In the genomic region with DNA sequence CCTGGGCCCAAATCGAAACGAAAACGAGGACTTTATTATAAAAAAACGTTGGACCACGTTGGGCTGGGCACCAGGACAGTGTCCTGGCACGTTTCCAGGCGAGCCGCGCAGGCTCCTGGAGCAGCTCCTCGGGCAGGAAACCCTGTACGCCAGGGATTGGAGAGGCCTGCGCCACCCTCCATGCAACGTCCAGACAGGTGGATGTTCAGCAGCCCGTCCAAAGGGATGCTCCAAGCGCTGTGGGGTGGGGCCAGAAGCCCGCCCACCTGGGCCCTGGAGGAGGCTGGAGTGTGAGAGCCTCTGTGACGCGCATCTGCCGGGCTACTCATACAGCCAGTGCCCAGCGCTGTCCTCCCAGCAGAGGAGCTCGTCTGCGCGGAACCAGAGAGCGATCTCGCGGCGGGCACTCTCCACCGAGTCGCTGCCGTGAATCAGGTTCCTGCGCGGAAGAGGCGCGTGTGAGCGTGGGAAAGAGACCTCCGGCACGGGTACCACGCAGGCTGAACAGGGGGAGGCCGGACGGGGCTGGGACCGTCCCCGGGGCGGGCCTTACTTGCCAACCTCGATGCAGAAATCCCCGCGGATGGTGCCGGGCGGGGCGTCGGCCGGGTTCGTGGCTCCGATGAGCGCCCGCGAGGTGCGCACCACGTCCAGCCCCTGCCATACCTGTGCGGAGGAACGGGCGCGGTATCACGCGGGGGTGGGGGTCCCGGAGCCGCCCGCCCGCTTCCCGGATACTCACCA, we compare ENCODE assay signal across 8 cellular contexts. TPM values are rescaled to one million over a fixed set of nuclear protein-coding genes. Genes with fewer than 3 reads are reported as not detected.
DNase-seq lines count a peak whose midpoint lies in the region; ATAC-seq, FAIRE-seq and TF ChIP-seq lines count a peak whose summit lies in the region.

No MANE protein-coding gene starts in this region.

- H3K4me1 ChIP-seq in Peyer's patch: peaks cover 0 to 34% (median 19%) of the 10 kb centered on the region in 4 donors
- H3K4me1 ChIP-seq in adipocyte (ENCODE audit: control insufficient read depth, insufficient read depth, low read length): peaks cover 27% of the 10 kb centered on the region

- no peaks in the 10 kb centered on the region for H3K9me3 ChIP-seq in Peyer's patch
- no peaks in the 10 kb centered on the region for H3K9me3 ChIP-seq in adipocyte (ENCODE audit: control insufficient read depth, low read length)

- peak in 1 of 2 donors; percentile 27 for TF ChIP-seq POLR2A in Peyer's patch (IDR thresholded peaks at IDR 0.05)

- DNase-seq in GM19239 (ENCODE audit: insufficient read length, low spot score) (peak; percentile 66), Peyer's patch (peak; percentile 35 to 81 (median 73)), adipocyte (ENCODE audit: low read depth) (no peak), left cardiac atrium (peak; percentile 84), posterior cingulate gyrus (peak; percentile 47 to 96 (median 69)), D721Med (ENCODE audit: insufficient read length, low spot score) (no peak)

- peak; percentile 10 to 21 for ATAC-seq in left cardiac atrium
- ATAC-seq in HG03095 (IDR thresholded peaks at IDR 0.05; ENCODE audit: unreplicated experiment): no peak
- ATAC-seq in HG02981 (IDR thresholded peaks at IDR 0.05; ENCODE audit: unreplicated experiment): no peak

- TF ChIP-seq CTCF in Peyer's patch (IDR thresholded peaks at IDR 0.05): no peak
- no peak for TF ChIP-seq CTCF in D721Med (IDR thresholded peaks at IDR 0.05; ENCODE audit: insufficient read depth, missing control alignments)

- peak overlapping the region; percentile 83 for H3K9ac ChIP-seq in adipocyte (ENCODE audit: low read length)

- H3K4me3 ChIP-seq in Peyer's patch (peak overlapping the region; percentile 79 to 99 (median 86)), adipocyte (ENCODE audit: low read length) (peak overlapping the region; percentile 92)

- H3K36me3 ChIP-seq in Peyer's patch: peaks cover 0 to 48% (median 0%) of the 10 kb centered on the region in 3 donors
- peaks cover 34% of the 10 kb centered on the region for H3K36me3 ChIP-seq in adipocyte (ENCODE audit: control insufficient read depth, insufficient read depth, low read length, severe bottlenecking)

- no peak for FAIRE-seq in GM19239 (lab: Jason Lieb, UNC)
- FAIRE-seq in D721Med (lab: Jason Lieb, UNC): no peak

- intact Hi-C loops in left cardiac atrium (cut with DNase I): no loop called here
- intact Hi-C loops in posterior cingulate gyrus (cut with DNase I): loop anchor here (5.0 kb wide), 3 partner anchors 57 to 192 kb away; partner anchors contain the start of genes FAHD1, HAGH, MAPK8IP3 and RPS2

- H3K27me3 ChIP-seq in Peyer's patch: no peaks in the 10 kb centered on the region
- H3K27me3 ChIP-seq in adipocyte (replicated peaks; ENCODE audit: control insufficient read depth, insufficient read depth, low read length): no peaks in the 10 kb centered on the region

- H3K27ac ChIP-seq in Peyer's patch: peak overlapping the region; percentile 86 to 99 (median 91)

RNA-seq across cellular contexts. Expression of gene NME3, which starts 0.8 kb away (rescaled TPM):
- 100 to 1,000 TPM in 3 of 4 donors, 10 to 100 TPM in 1; 69.3 to 150 (median 126) TPM for total RNA-seq in Peyer's patch
- 10 to 100 TPM; 35.7 to 43.4 TPM for total RNA-seq in left cardiac atrium

RNA-seq across cellular contexts. Expression of gene EME2, which starts 2.1 kb away (rescaled TPM):
- total RNA-seq in Peyer's patch (10 to 100 TPM; 54.6 to 99.9 (median 67.0) TPM), left cardiac atrium (10 to 100 TPM in 1 of 2 donors, 1 to 10 TPM in 1; 6.9 to 11.9 TPM)

RNA-seq across cellular contexts. Expression of gene MRPS34, which starts 2.4 kb away (rescaled TPM):
- total RNA-seq in Peyer's patch (100 to 1,000 TPM in 1 of 4 donors, 10 to 100 TPM in 3; 67.6 to 114 (median 82.3) TPM), left cardiac atrium (10 to 100 TPM; 57.0 to 69.2 TPM)

RNA-seq across cellular contexts. Expression of gene SPSB3, which starts 11.9 kb away (rescaled TPM):
- total RNA-seq in Peyer's patch (100 to 1,000 TPM in 2 of 4 donors, 10 to 100 TPM in 2; 76.4 to 148 (median 102) TPM), left cardiac atrium (10 to 100 TPM; 25.9 to 27.7 TPM)

RNA-seq across cellular contexts. Expression of gene NUBP2, which starts 12.3 kb away (rescaled TPM):
- total RNA-seq in Peyer's patch (10 to 100 TPM; 47.1 to 99.9 (median 59.3) TPM), left cardiac atrium (10 to 100 TPM; 32.5 to 33.6 TPM)

Comparison
In these comparisons a context has a peak if more than half of its experiments do, and no peak if none do; other contexts are left out.
1. DNase-seq: peak in GM19239 (single experiment), Peyer's patch (3 of 3), left cardiac atrium (single experiment) and posterior cingulate gyrus (10 of 10); none in adipocyte (single experiment) and D721Med (single experiment).
2. ATAC-seq: peak in left cardiac atrium (2 of 2); none in HG03095 (single experiment) and HG02981 (single experiment).
3. RNA of gene EME2, which starts 2.1 kb away (total RNA-seq): 54.6 to 99.9 TPM in Peyer's patch; 6.9 to 11.9 TPM in left cardiac atrium; every median in the first group is over 4 times any median in the second.